In the genomic region with DNA sequence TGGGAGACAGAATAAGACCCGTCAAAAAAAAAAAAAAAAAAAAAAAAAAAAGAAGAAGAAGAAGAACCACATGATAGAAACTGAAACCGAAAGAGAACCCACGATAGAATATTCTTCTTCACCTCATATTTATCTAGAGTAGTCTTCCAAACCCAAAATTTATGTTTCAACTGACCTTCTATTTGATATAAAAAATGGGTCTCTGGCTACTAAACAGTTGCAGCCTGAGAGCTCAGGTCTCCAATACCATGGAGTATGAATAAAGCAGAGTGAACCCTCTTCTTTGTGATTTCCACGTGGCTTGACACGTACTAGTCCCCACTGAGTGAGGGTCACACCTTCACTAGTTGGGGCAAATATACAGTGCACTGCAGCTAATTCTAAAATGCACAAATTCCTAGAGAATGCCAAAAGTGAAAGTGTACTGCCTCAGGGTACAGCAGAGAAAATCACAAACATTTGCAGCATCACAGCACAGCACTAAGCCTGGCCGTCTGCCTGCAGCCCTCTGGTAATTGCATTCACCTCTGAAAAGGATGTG, we compare ENCODE assay signal across 8 cellular contexts. TPM values are rescaled to one million over a fixed set of nuclear protein-coding genes. Genes with fewer than 3 reads are reported as not detected.
DNase-seq lines count a peak whose midpoint lies in the region; ATAC-seq and TF ChIP-seq lines count a peak whose summit lies in the region.

No MANE protein-coding gene starts in this region.

- H3K4me1 ChIP-seq in DOHH2 (ENCODE audit: control insufficient read depth, low read length) (peaks cover 13% of the 10 kb centered on the region), Peyer's patch (no peaks in the 10 kb centered on the region), urinary bladder (ENCODE audit: insufficient read depth) (no peaks in the 10 kb centered on the region)

- H3K27me3 ChIP-seq in DOHH2 (ENCODE audit: control insufficient read depth, low read length) (no peaks in the 10 kb centered on the region), Peyer's patch (no peaks in the 10 kb centered on the region)

- no peak for DNase-seq in Peyer's patch
- DNase-seq in fibroblast of peridontal ligament (ENCODE audit: extremely low read depth), result peak; percentile 25
- no peak for DNase-seq in NCI-H524 treated with DMSO at 0.1 percent for 48 hours (lab: John Stamatoyannopoulos, UW)
- DNase-seq in activated CD4-positive, CD25-positive, alpha-beta regulatory T cell treated with anti-CD3 and anti-CD28 coated beads, Interleukin-2, amount 50 U/mL, for 72 hours, result no peak
- no peak for DNase-seq in middle frontal gyrus (ENCODE audit: extremely low spot score, low spot score)

- no peaks in the 10 kb centered on the region for H3F3A ChIP-seq in DOHH2 (ENCODE audit: control insufficient read depth, insufficient read depth)

- peak overlapping the region; percentile 63 for H3K4me2 ChIP-seq in DOHH2 (ENCODE audit: low read length)

- peak overlapping the region; percentile 64 for H3K4me3 ChIP-seq in DOHH2 (ENCODE audit: low read length)
- peak overlapping the region; percentile 11 to 47 (median 31) for H3K4me3 ChIP-seq in Peyer's patch
- H3K4me3 ChIP-seq in urinary bladder (ENCODE audit: low read depth, low read length), result peak overlapping the region; percentile 2

- 58% methylated on average over 6 of the region's 6 CpGs for WGBS in urinary bladder

- H3K27ac ChIP-seq in DOHH2 (ENCODE audit: low read depth, low read length) (no peak overlapping the region), Peyer's patch (no peak overlapping the region), urinary bladder (ENCODE audit: low read depth) (no peak overlapping the region)

- TF ChIP-seq CTCF in DOHH2 (IDR thresholded peaks at IDR 0.05; ENCODE audit: low read depth, low read length, poor library complexity, severe bottlenecking) (no peak), Peyer's patch (IDR thresholded peaks at IDR 0.05) (no peak)

- H4K20me1 ChIP-seq in DOHH2 (ENCODE audit: control insufficient read depth, insufficient read depth, low read depth, low read length), result no peaks in the 10 kb centered on the region

- H3K36me3 ChIP-seq in DOHH2 (ENCODE audit: control insufficient read depth, low read length) (no peaks in the 10 kb centered on the region), Peyer's patch (no peaks in the 10 kb centered on the region), urinary bladder (ENCODE audit: insufficient read depth) (no peaks in the 10 kb centered on the region)

- TF ChIP-seq POLR2A in Peyer's patch (IDR thresholded peaks at IDR 0.05), result no peak

- H3K79me2 ChIP-seq in DOHH2 (ENCODE audit: control insufficient read depth, low read length), result no peaks in the 10 kb centered on the region

- H3K9me2 ChIP-seq in DOHH2 (replicated peaks; ENCODE audit: control insufficient read depth, low read length), result no peaks in the 10 kb centered on the region

- ATAC-seq in GM21786 (IDR thresholded peaks at IDR 0.05; ENCODE audit: unreplicated experiment), result peak; percentile 79

- H3K9me3 ChIP-seq in DOHH2 (ENCODE audit: control insufficient read depth, insufficient read depth, low read length) (peaks cover 9% of the 10 kb centered on the region; the same call in 1 of the 2 replicates), Peyer's patch (no peaks in the 10 kb centered on the region)

RNA-seq across cellular contexts. Expression of gene RFC3, which starts 30.8 kb away (rescaled TPM):
- total RNA-seq in Peyer's patch, result 10 to 100 TPM in 2 of 4 donors, 1 to 10 TPM in 2; 5.4 to 32.2 (median 8.7) TPM
- 25.7 TPM for total RNA-seq in urinary bladder
- polyA plus RNA-seq in urinary bladder, result 6.0 TPM

Comparison
In these comparisons a context has a peak if more than half of its experiments do, and no peak if none do; other contexts are left out.
1. H3K4me3 ChIP-seq: peak in every context shown above with its lines; median percentile 64 in DOHH2; 31 in Peyer's patch; 2 in urinary bladder.